Comparison of ENCODE assay signal across 8 cellular contexts in the genomic region with DNA sequence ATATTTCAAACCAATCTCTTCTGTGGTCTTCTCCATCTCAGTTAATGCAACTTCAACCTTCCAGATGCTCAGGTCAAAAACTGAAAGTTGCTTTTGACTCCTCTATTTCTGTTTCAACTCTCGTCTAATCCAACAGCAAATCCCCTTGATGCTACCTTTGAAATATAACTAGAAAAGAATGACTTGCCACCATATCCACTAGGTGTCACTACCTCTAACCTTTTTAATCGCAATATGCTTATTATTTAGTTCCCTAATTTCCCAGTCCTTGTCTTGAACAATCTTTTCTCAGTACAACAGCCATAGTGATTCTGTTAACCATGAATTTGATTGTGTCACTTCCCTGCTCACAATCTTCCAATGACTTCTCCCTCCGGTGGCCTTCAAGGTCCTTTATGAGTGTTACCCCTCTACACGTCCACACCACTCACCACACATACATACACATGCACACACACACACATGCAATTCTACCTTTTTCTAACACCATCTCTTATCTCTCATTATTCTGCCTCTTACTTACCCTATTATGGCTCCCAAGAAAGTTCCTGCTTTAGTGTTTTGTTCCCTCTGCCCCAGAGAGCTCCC.
A peak's percentile ranks its signal among the peaks of the same experiment; 100 is the strongest.
DNase-seq lines count a peak whose midpoint lies in the region; TF ChIP-seq lines count a peak whose summit lies in the region.

No MANE protein-coding gene starts in this region.

- no peak overlapping the region for H3K4me3 ChIP-seq in GM12864 (ENCODE audit: low read depth, low read length)
- H3K4me3 ChIP-seq in fibroblast of lung (replicated peaks in 1 of 4; ENCODE audit: control extremely low read depth in 1 of 4, insufficient read depth in 1 of 4, low read depth in 3 of 4, low read length in 4 of 4): no peak overlapping the region
- no peak overlapping the region for H3K4me3 ChIP-seq in suprapubic skin

- H4K91ac ChIP-seq in H9 (ENCODE audit: insufficient read length, low read depth, low read length): no peak overlapping the region

- no peak overlapping the region for H4K5ac ChIP-seq in H9 (ENCODE audit: insufficient read length, low read depth, low read length)

- H4K8ac ChIP-seq in H9 (replicated peaks; ENCODE audit: insufficient read length, low read depth, low read length): no peak overlapping the region

- H2AK5ac ChIP-seq in H9 (ENCODE audit: insufficient read length, low read length): no peak overlapping the region

- no peak for DNase-seq in GM12864 (ENCODE audit: low read depth)
- DNase-seq in H9: no peak
- DNase-seq in NCI-H69 (lab: John Stamatoyannopoulos, UW): peak; percentile 21
- DNase-seq in fibroblast of lung (ENCODE audit: low read depth in 2 of 2): peak in 1 of 2 donors; percentile 31
- no peak for DNase-seq in suprapubic skin (ENCODE audit: low spot score in 2 of 2)
- DNase-seq in activated naive CD4-positive, alpha-beta T cell treated with anti-CD3 and anti-CD28 coated beads, Interleukin-2, amount 10 ng/mL, durations not matched to agents 7 days and 5 days: no peak
- DNase-seq in effector CD4-positive, alpha-beta T cell: no peak
- no peak for DNase-seq in NCI-H1048 (lab: John Stamatoyannopoulos, UW)

- no peaks in the 10 kb centered on the region for H3K36me3 Mint-ChIP-seq in H9 (ENCODE audit: insufficient read depth in 1 of 3, low read depth in 3 of 3)
- no peaks in the 10 kb centered on the region for H3K36me3 Mint-ChIP-seq in activated naive CD4-positive, alpha-beta T cell treated with anti-CD3 and anti-CD28 coated beads, Interleukin-2, amount 10 ng/mL, durations not matched to agents 7 days and 5 days

- H2BK5ac ChIP-seq in H9 (ENCODE audit: insufficient read length, low read length): no peak overlapping the region

- no peak overlapping the region for H3T11ph ChIP-seq in H9 (ENCODE audit: low read length)

- H3K36me3 ChIP-seq in fibroblast of lung (ENCODE audit: control insufficient read depth, insufficient read depth, low read length) (no peaks in the 10 kb centered on the region), suprapubic skin (no peaks in the 10 kb centered on the region)

- no peaks in the 10 kb centered on the region; the same call in 1 of the 2 replicates for H3K4me1 ChIP-seq in H9 (ENCODE audit: insufficient read depth, low read length)
- no peaks in the 10 kb centered on the region for H3K4me1 ChIP-seq in fibroblast of lung (ENCODE audit: control insufficient read depth, extremely low read depth, insufficient read depth, low read length)
- no peaks in the 10 kb centered on the region for H3K4me1 ChIP-seq in suprapubic skin

- no peak overlapping the region for H2BK12ac ChIP-seq in H9 (ENCODE audit: insufficient read length, low read depth, low read length)

- 100% methylated on average over 1 of the region's 4 CpGs for WGBS in H9 (ENCODE audit: extremely low coverage, insufficient read length, low lambda C conversion rate)
- WGBS in suprapubic skin: 55% methylated on average over 4 of the region's 4 CpGs

- no peak overlapping the region for H3K23ac ChIP-seq in H9 (ENCODE audit: insufficient read length, low read depth, low read length)

- H3K9me3 ChIP-seq in H9 (ENCODE audit: control insufficient read depth, low read depth, low read length) (no peaks in the 10 kb centered on the region), fibroblast of lung (ENCODE audit: control insufficient read depth, insufficient read depth, low read depth, low read length) (no peaks in the 10 kb centered on the region), suprapubic skin (no peaks in the 10 kb centered on the region)

- no peaks in the 10 kb centered on the region for H3K27me3 Mint-ChIP-seq in H9 (ENCODE audit: low read depth)
- H3K27me3 Mint-ChIP-seq in activated naive CD4-positive, alpha-beta T cell treated with anti-CD3 and anti-CD28 coated beads, Interleukin-2, amount 10 ng/mL, durations not matched to agents 7 days and 5 days: no peaks in the 10 kb centered on the region

- no peak overlapping the region for H2BK120ac ChIP-seq in H9 (ENCODE audit: low read depth, low read length, poor library complexity, severe bottlenecking)

- no peak overlapping the region for H2BK15ac ChIP-seq in H9 (ENCODE audit: low read depth, low read length)

- H3K14ac ChIP-seq in H9 (ENCODE audit: insufficient read depth, low read length): no peak overlapping the region

- no peak for TF ChIP-seq POLR2A in suprapubic skin (IDR thresholded peaks at IDR 0.05)

- no peak overlapping the region; a peak in 1 of 7 replicates for H3K27ac Mint-ChIP-seq in H9
- no peak overlapping the region for H3K27ac Mint-ChIP-seq in activated naive CD4-positive, alpha-beta T cell treated with anti-CD3 and anti-CD28 coated beads, Interleukin-2, amount 10 ng/mL, durations not matched to agents 7 days and 5 days

- H2BK20ac ChIP-seq in H9 (ENCODE audit: low read depth, low read length, poor library complexity, severe bottlenecking): no peak overlapping the region

- H3K9ac ChIP-seq in H9 (ENCODE audit: extremely low read depth, insufficient read length, low read length) (no peak overlapping the region), fibroblast of lung (ENCODE audit: insufficient read depth, low read length) (no peak overlapping the region)

- H3K56ac ChIP-seq in H9 (ENCODE audit: insufficient read length, low read depth, low read length): no peak overlapping the region

- no peak overlapping the region for H2AFZ ChIP-seq in H9 (ENCODE audit: low read length)
- H2AFZ ChIP-seq in fibroblast of lung (ENCODE audit: low read length): peak overlapping the region; percentile 12

- H3K79me2 ChIP-seq in H9 (ENCODE audit: insufficient read depth, low read length) (no peaks in the 10 kb centered on the region), fibroblast of lung (ENCODE audit: control insufficient read depth, insufficient read depth, low read length) (no peaks in the 10 kb centered on the region)

- CTCF ChIA-PET in activated naive CD4-positive, alpha-beta T cell treated with anti-CD3 and anti-CD28 coated beads, Interleukin-2, amount 10 ng/mL, durations not matched to agents 7 days and 5 days (lab: Charles Lee): no interaction called here

- H3K27me3 ChIP-seq in H9 (ENCODE audit: insufficient read depth, low read length) (no peaks in the 10 kb centered on the region), fibroblast of lung (ENCODE audit: control insufficient read depth, insufficient read depth, low read length) (no peaks in the 10 kb centered on the region), suprapubic skin (no peaks in the 10 kb centered on the region)

- no peak overlapping the region for H3K4me3 Mint-ChIP-seq in H9
- no peak overlapping the region for H3K4me3 Mint-ChIP-seq in activated naive CD4-positive, alpha-beta T cell treated with anti-CD3 and anti-CD28 coated beads, Interleukin-2, amount 10 ng/mL, durations not matched to agents 7 days and 5 days

- H3K4me2 ChIP-seq in H9 (ENCODE audit: insufficient read depth, insufficient read length, low read length) (no peak overlapping the region), fibroblast of lung (ENCODE audit: extremely low read depth, insufficient read depth, low read length) (no peak overlapping the region)

- no peaks in the 10 kb centered on the region for H3K79me1 ChIP-seq in H9 (ENCODE audit: insufficient read depth, low read depth, low read length, poor library complexity, severe bottlenecking)

- no peak for TF ChIP-seq EP300 in suprapubic skin (IDR thresholded peaks at IDR 0.05)

- no peaks in the 10 kb centered on the region for H4K20me1 ChIP-seq in H9 (ENCODE audit: control insufficient read depth, insufficient read depth, insufficient read length)
- no peaks in the 10 kb centered on the region for H4K20me1 ChIP-seq in fibroblast of lung (ENCODE audit: control insufficient read depth, extremely low read depth, insufficient read depth, low read length)

- no peak overlapping the region for H3K18ac ChIP-seq in H9 (ENCODE audit: insufficient read length, low read depth, low read length)

- no peaks in the 10 kb centered on the region for H3K23me2 ChIP-seq in H9 (ENCODE audit: insufficient read length, low read depth, low read length, poor library complexity, severe bottlenecking)

- H3K4ac ChIP-seq in H9 (ENCODE audit: low read depth, low read length): no peak overlapping the region

- H3K4me1 Mint-ChIP-seq in H9: no peaks in the 10 kb centered on the region
- no peaks in the 10 kb centered on the region for H3K4me1 Mint-ChIP-seq in activated naive CD4-positive, alpha-beta T cell treated with anti-CD3 and anti-CD28 coated beads, Interleukin-2, amount 10 ng/mL, durations not matched to agents 7 days and 5 days

- no peak overlapping the region for H3K27ac ChIP-seq in H9 (ENCODE audit: insufficient read length, low read depth, low read length)
- H3K27ac ChIP-seq in fibroblast of lung (ENCODE audit: insufficient read depth, low read length): no peak overlapping the region
- no peak overlapping the region for H3K27ac ChIP-seq in suprapubic skin

- TF ChIP-seq CTCF in GM12864 (IDR thresholded peaks at IDR 0.05; ENCODE audit: low read depth, low read length, missing control alignments): peak; percentile 38
- TF ChIP-seq CTCF in H9 (conservative IDR thresholded peaks at IDR 0.05): peak; percentile 66
- TF ChIP-seq CTCF in fibroblast of lung (conservative IDR thresholded peaks at IDR 0.05 in 1 of 2, IDR thresholded peaks at IDR 0.05 in 1 of 2; ENCODE audit: low read depth in 1 of 2, low read length in 2 of 2): peak in 1 of 2 donors; percentile 42
- no peak for TF ChIP-seq CTCF in suprapubic skin (IDR thresholded peaks at IDR 0.05)

- no peaks in the 10 kb centered on the region for H3K9me3 Mint-ChIP-seq in H9
- no peaks in the 10 kb centered on the region for H3K9me3 Mint-ChIP-seq in activated naive CD4-positive, alpha-beta T cell treated with anti-CD3 and anti-CD28 coated beads, Interleukin-2, amount 10 ng/mL, durations not matched to agents 7 days and 5 days

Comparison
In these comparisons a context has a peak if more than half of its experiments do, and no peak if none do; other contexts are left out.
1. CTCF ChIP-seq: peak in GM12864 (single experiment) and H9 (single experiment); none in suprapubic skin (0 of 2).